Comparison of ENCODE assay signal across 10 cellular contexts in the genomic region with DNA sequence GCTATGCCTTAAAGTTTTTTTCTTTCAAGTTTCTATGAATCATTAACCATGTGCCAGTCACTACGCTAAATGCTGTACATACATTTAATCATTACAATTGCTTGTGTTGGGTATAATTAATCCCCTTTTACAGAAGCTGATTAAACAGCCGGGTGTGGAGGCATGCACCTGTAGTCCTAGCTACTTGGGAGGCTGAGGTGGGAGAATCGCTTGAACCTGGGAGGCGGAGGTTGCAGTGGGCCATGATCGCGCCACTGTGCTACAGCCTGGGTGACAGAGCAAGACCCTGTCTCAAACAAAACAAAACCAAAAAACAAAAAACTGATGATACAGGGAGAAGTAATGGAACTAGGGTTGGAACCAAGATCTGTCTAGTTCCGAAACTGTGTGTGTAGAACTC. TPM values are rescaled to one million over a fixed set of nuclear protein-coding genes. Genes with fewer than 3 reads are reported as not detected.
DNase-seq lines count a peak whose midpoint lies in the region; ATAC-seq and TF ChIP-seq lines count a peak whose summit lies in the region.
"Had no signal": no experiment of that assay in that cellular context is flagged by ENCODE, and none has a peak within 500 bp of the region (broad histone marks: within the 10 kb centered on the region; RNA-seq: fewer than 3 reads in every experiment).

No MANE protein-coding gene starts in this region.

- no peaks in the 10 kb centered on the region for H3K27me3 ChIP-seq in Peyer's patch
- H3K27me3 ChIP-seq in esophagus muscularis mucosa: no peaks in the 10 kb centered on the region
- no peaks in the 10 kb centered on the region for H3K27me3 ChIP-seq in sigmoid colon

- no peak overlapping the region for H3K4me3 Mint-ChIP-seq in Calu3 (ENCODE audit: low read depth, unreplicated experiment)

- TF ChIP-seq CTCF in Calu3 (IDR thresholded peaks at IDR 0.05; ENCODE audit: unreplicated experiment): no peak
- TF ChIP-seq CTCF in Peyer's patch (IDR thresholded peaks at IDR 0.05): no peak
- TF ChIP-seq CTCF in esophagus muscularis mucosa (IDR thresholded peaks at IDR 0.05): no peak
- no peak for TF ChIP-seq CTCF in sigmoid colon (IDR thresholded peaks at IDR 0.05)

- DNase-seq in Calu3 (no peak), Peyer's patch (no peak), esophagus muscularis mucosa (ENCODE audit: extremely low spot score) (no peak), sigmoid colon (no peak), NCI-H1694 treated with DMSO at 0.1 percent for 48 hours (lab: John Stamatoyannopoulos, UW) (no peak)
- DNase-seq: midbrain, NCI-H526 treated with DMSO at 0.1 percent for 48 hours had no signal

- 93% methylated on average over 7 of the region's 7 CpGs for WGBS in esophagus muscularis mucosa
- WGBS in sigmoid colon, 2 donors: 80 to 92% methylated on average over 7 of the region's 7 CpGs

- intact Hi-C loops in Calu3 (cut with micrococcal nuclease; ENCODE audit: unreplicated experiment): no loop called here
- intact Hi-C loops in esophagus muscularis mucosa (cut with DNase I): loop anchor here (2.0 kb wide), 1 partner anchor 37 kb away; no protein-coding TSS in a partner anchor
- intact Hi-C loops in sigmoid colon (cut with DNase I): loop anchor here (2.0 to 10.0 kb wide), 4 partner anchors 37 to 559 kb away; a partner anchor contains a TSS

- H3K36me3 ChIP-seq in Peyer's patch (no peaks in the 10 kb centered on the region), esophagus muscularis mucosa (no peaks in the 10 kb centered on the region), sigmoid colon (no peaks in the 10 kb centered on the region)

- H3K27ac ChIP-seq in Peyer's patch: peak overlapping the region; percentile 99 to 100 (median 99)
- peak overlapping the region; percentile 96 to 100 (median 98) for H3K27ac ChIP-seq in esophagus muscularis mucosa (replicated peaks in 1 of 4)
- peak overlapping the region; percentile 96 to 99 (median 98) for H3K27ac ChIP-seq in sigmoid colon

- H3K4me1 Mint-ChIP-seq in Calu3 (ENCODE audit: low read depth, unreplicated experiment): peaks cover 35% of the 10 kb centered on the region

- no TSS peak for BruUV-seq in Calu3 (replicated peaks; lab: Mats Ljungman, UMichigan)

- TF ChIP-seq POLR2A in Peyer's patch (IDR thresholded peaks at IDR 0.05) (no peak), esophagus muscularis mucosa (IDR thresholded peaks at IDR 0.05; ENCODE audit: low read depth) (no peak), sigmoid colon (IDR thresholded peaks at IDR 0.05) (no peak)

- TF ChIP-seq EP300 in esophagus muscularis mucosa (IDR thresholded peaks at IDR 0.05) (no peak), sigmoid colon (IDR thresholded peaks at IDR 0.05) (no peak)

- peak overlapping the region; percentile 72 for H3K27ac Mint-ChIP-seq in Calu3 (ENCODE audit: unreplicated experiment)

- peaks cover 33% of the 10 kb centered on the region for H3K36me3 Mint-ChIP-seq in Calu3 (ENCODE audit: insufficient read depth, unreplicated experiment)

- H3K9me3 Mint-ChIP-seq in Calu3 (ENCODE audit: low read depth, unreplicated experiment): no peaks in the 10 kb centered on the region

- ATAC-seq in HG03280 (IDR thresholded peaks at IDR 0.05; ENCODE audit: unreplicated experiment) (no peak), HG03442 (IDR thresholded peaks at IDR 0.05; ENCODE audit: unreplicated experiment) (no peak), GM19328 (IDR thresholded peaks at IDR 0.05; ENCODE audit: unreplicated experiment) (no peak)

- H3K4me3 ChIP-seq in Peyer's patch (peak overlapping the region in 1 of 4 donors; percentile 95), esophagus muscularis mucosa (peak overlapping the region in 1 of 4 donors; percentile 94), sigmoid colon (no peak overlapping the region)

- CTCF ChIA-PET in Calu3 (lab: Charles Lee): interaction anchor here (0.6 to 1.0 kb wide), 2 partner anchors 24 to 36 kb away, joined by 3 to 4 read pairs; no protein-coding TSS in a partner anchor

- peaks cover 0 to 49% (median 4%) of the 10 kb centered on the region in 4 donors for H3K4me1 ChIP-seq in Peyer's patch
- peaks cover 34 to 61% (median 53%) of the 10 kb centered on the region in 4 donors for H3K4me1 ChIP-seq in esophagus muscularis mucosa
- H3K4me1 ChIP-seq in sigmoid colon: peaks cover 0 to 51% (median 46%) of the 10 kb centered on the region in 4 donors

- H3K9me3 ChIP-seq in Peyer's patch (no peaks in the 10 kb centered on the region), esophagus muscularis mucosa (no peaks in the 10 kb centered on the region), sigmoid colon (no peaks in the 10 kb centered on the region)

- no peaks in the 10 kb centered on the region for H3K27me3 Mint-ChIP-seq in Calu3 (ENCODE audit: unreplicated experiment)

RNA-seq across cellular contexts. Expression of a gene that starts 1.2 kb away (rescaled TPM):
- 24.5 and 26.2 TPM in 2 replicates for total RNA-seq in Calu3 (2022)
- total RNA-seq in Peyer's patch: 10 to 100 TPM; 29.7 to 39.9 (median 34.8) TPM
- 10 to 100 TPM; 27.8 to 45.1 (median 34.4) TPM for total RNA-seq in esophagus muscularis mucosa
- 10 to 100 TPM; 24.4 to 32.4 (median 25.7) TPM for total RNA-seq in sigmoid colon
- polyA plus RNA-seq in sigmoid colon: 10 to 100 TPM; 23.2 to 30.6 (median 25.4) TPM

RNA-seq across cellular contexts. Expression of a gene that starts 20.4 kb away (rescaled TPM):
- total RNA-seq in Calu3 (2022): 19.0 and 29.5 TPM in 2 replicates
- 100 to 1,000 TPM in 3 of 4 donors, 10 to 100 TPM in 1; 20.6 to 281 (median 209) TPM for total RNA-seq in Peyer's patch
- total RNA-seq in esophagus muscularis mucosa: 1 to 10 TPM in 1 of 4 donors, under 1 TPM in 1, not detected in 2; 0.99 to 1.4 TPM
- 1 to 10 TPM in 1 of 4 donors, not detected in 3; 8.9 TPM for total RNA-seq in sigmoid colon
- polyA plus RNA-seq in sigmoid colon: 100 to 1,000 TPM; 148 to 519 (median 347) TPM
